ENCODE assay signal across 1 cellular context in genomic region chr1:28369518-28370219, GRCh38.
TF ChIP-seq lines count a peak whose summit lies in the region.

Gene PHACTR4, plus strand, starts transcription at chr1:28369740. Its CDS starts 37,708 bp downstream, at chr1:28407448.

TF ChIP-seq in GM12878, 131 proteins besides CTCF, POLR2A, EP300 and RAD21 (continued from another document):
- TF ChIP-seq ZNF687 (IDR thresholded peaks at IDR 0.05) (no peak), NFIC (IDR thresholded peaks at IDR 0.05; ENCODE audit: low read depth, low read length) (no peak), YY1 (IDR thresholded peaks at IDR 0.05; ENCODE audit: low read depth, low read length) (peak; percentile 97), MEF2B (IDR thresholded peaks at IDR 0.05; ENCODE audit: partially characterized antibody, poor library complexity, severe bottlenecking) (peak; percentile 80), BHLHE40 (IDR thresholded peaks at IDR 0.05; ENCODE audit: borderline replicate concordance in 1 of 2, low read depth in 2 of 2, low read length in 1 of 2) (peak; percentile 45 to 78; a peak in 3 of 4 replicates), NKRF (conservative IDR thresholded peaks at IDR 0.05) (peak; percentile 68; the same call in 1 of the 2 replicates), RELB (IDR thresholded peaks at IDR 0.05; ENCODE audit: low read depth) (peak; percentile 53; the same call in 1 of the 2 replicates), STAT3 (IDR thresholded peaks at IDR 0.05; ENCODE audit: low read depth, low read length) (no peak), SUPT20H (IDR thresholded peaks at IDR 0.05; ENCODE audit: borderline replicate concordance, control insufficient read depth, low read depth, low read length) (no peak)
